Comparison of ENCODE assay signal across 2 cellular contexts in the genomic region with DNA sequence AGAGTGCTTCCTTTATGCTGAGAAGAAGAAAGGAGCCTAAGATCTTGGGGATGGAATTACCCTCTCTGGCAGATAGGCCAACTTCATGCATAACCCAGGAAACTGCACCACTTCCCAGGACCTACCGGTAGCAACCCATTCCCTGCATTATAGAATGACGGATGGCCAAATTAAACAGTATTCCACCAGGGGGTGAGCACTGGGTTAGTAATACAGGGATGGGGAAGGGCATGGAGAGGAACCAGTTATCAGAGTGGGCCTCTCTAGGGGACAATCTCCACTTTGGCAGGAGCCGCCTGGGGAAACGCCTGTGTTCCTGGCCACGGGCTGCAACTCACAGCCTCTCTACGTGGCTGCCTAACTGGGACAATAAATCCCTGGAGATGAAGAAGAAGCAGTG.
TF ChIP-seq lines count a peak whose summit lies in the region.

No MANE protein-coding gene starts in this region.

TF ChIP-seq in HEK293, 187 proteins besides CTCF, POLR2A, EP300 and RAD21 (continues in another document):
- TF ChIP-seq, protein P1, sequence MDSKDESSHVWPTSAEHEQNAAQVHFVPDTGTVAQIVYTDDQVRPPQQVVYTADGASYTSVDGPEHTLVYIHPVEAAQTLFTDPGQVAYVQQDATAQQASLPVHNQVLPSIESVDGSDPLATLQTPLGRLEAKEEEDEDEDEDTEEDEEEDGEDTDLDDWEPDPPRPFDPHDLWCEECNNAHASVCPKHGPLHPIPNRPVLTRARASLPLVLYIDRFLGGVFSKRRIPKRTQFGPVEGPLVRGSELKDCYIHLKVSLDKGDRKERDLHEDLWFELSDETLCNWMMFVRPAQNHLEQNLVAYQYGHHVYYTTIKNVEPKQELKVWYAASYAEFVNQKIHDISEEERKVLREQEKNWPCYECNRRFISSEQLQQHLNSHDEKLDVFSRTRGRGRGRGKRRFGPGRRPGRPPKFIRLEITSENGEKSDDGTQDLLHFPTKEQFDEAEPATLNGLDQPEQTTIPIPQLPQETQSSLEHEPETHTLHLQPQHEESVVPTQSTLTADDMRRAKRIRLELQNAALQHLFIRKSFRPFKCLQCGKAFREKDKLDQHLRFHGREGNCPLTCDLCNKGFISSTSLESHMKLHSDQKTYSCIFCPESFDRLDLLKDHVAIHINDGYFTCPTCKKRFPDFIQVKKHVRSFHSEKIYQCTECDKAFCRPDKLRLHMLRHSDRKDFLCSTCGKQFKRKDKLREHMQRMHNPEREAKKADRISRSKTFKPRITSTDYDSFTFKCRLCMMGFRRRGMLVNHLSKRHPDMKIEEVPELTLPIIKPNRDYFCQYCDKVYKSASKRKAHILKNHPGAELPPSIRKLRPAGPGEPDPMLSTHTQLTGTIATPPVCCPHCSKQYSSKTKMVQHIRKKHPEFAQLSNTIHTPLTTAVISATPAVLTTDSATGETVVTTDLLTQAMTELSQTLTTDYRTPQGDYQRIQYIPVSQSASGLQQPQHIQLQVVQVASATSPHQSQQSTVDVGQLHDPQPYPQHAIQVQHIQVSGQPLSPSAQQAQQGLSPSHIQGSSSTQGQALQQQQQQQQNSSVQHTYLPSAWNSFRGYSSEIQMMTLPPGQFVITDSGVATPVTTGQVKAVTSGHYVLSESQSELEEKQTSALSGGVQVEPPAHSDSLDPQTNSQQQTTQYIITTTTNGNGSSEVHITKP (tag by site-specific recombination; IDR thresholded peaks at IDR 0.05) = no peak
- TF ChIP-seq ZNF335 (tag by site-specific recombination; conservative IDR thresholded peaks at IDR 0.05) (peak; percentile 45; the same call in 1 of the 2 replicates), ZNF623 (tag by site-specific recombination; IDR thresholded peaks at IDR 0.05) (no peak), ZNF274 (IDR thresholded peaks at IDR 0.05; ENCODE audit: low read length) (no peak), ZNF274 (tag by site-specific recombination; IDR thresholded peaks at IDR 0.05; ENCODE audit: borderline replicate concordance) (no peak), GLIS1 (tag by site-specific recombination; IDR thresholded peaks at IDR 0.05) (peak; percentile 40; the same call in 1 of the 2 replicates), ZNF596 (tag by site-specific recombination; IDR thresholded peaks at IDR 0.05) (no peak), SALL2 (tag by site-specific recombination; IDR thresholded peaks at IDR 0.05; ENCODE audit: borderline replicate concordance) (no peak), ZNF2 (tag by site-specific recombination; IDR thresholded peaks at IDR 0.05) (no peak), ZBTB20 (tag by site-specific recombination; IDR thresholded peaks at IDR 0.05) (peak; percentile 51; the same call in 1 of the 2 replicates), ZNF530 (tag by site-specific recombination; IDR thresholded peaks at IDR 0.05; ENCODE audit: low read depth) (no peak)
- TF ChIP-seq, protein P2, sequence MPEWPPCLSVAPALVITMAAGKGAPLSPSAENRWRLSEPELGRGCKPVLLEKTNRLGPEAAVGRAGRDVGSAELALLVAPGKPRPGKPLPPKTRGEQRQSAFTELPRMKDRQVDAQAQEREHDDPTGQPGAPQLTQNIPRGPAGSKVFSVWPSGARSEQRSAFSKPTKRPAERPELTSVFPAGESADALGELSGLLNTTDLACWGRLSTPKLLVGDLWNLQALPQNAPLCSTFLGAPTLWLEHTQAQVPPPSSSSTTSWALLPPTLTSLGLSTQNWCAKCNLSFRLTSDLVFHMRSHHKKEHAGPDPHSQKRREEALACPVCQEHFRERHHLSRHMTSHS (tag by site-specific recombination; IDR thresholded peaks at IDR 0.05) = no peak
- TF ChIP-seq, protein P3, sequence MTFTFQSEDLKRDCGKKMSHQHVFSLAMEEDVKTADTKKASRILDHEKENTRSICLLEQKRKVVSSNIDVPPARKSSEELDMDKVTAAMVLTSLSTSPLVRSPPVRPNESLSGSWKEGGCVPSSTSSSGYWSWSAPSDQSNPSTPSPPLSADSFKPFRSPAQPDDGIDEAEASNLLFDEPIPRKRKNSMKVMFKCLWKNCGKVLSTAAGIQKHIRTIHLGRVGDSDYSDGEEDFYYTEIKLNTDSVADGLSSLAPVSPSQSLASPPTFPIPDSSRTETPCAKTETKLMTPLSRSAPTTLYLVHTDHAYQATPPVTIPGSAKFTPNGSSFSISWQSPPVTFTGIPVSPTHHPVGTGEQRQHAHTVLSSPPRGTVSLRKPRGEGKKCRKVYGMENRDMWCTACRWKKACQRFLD (tag by site-specific recombination; IDR thresholded peaks at IDR 0.05) = no peak
- TF ChIP-seq, protein P4, sequence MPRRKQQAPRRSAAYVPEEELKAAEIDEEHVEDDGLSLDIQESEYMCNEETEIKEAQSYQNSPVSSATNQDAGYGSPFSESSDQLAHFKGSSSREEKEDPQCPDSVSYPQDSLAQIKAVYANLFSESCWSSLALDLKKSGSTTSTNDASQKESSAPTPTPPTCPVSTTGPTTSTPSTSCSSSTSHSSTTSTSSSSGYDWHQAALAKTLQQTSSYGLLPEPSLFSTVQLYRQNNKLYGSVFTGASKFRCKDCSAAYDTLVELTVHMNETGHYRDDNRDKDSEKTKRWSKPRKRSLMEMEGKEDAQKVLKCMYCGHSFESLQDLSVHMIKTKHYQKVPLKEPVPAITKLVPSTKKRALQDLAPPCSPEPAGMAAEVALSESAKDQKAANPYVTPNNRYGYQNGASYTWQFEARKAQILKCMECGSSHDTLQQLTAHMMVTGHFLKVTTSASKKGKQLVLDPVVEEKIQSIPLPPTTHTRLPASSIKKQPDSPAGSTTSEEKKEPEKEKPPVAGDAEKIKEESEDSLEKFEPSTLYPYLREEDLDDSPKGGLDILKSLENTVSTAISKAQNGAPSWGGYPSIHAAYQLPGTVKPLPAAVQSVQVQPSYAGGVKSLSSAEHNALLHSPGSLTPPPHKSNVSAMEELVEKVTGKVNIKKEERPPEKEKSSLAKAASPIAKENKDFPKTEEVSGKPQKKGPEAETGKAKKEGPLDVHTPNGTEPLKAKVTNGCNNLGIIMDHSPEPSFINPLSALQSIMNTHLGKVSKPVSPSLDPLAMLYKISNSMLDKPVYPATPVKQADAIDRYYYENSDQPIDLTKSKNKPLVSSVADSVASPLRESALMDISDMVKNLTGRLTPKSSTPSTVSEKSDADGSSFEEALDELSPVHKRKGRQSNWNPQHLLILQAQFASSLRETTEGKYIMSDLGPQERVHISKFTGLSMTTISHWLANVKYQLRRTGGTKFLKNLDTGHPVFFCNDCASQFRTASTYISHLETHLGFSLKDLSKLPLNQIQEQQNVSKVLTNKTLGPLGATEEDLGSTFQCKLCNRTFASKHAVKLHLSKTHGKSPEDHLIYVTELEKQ (tag by site-specific recombination; IDR thresholded peaks at IDR 0.05; ENCODE audit: borderline replicate concordance) = no peak
- TF ChIP-seq, protein P5, sequence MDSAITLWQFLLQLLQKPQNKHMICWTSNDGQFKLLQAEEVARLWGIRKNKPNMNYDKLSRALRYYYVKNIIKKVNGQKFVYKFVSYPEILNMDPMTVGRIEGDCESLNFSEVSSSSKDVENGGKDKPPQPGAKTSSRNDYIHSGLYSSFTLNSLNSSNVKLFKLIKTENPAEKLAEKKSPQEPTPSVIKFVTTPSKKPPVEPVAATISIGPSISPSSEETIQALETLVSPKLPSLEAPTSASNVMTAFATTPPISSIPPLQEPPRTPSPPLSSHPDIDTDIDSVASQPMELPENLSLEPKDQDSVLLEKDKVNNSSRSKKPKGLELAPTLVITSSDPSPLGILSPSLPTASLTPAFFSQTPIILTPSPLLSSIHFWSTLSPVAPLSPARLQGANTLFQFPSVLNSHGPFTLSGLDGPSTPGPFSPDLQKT (IDR thresholded peaks at IDR 0.05; ENCODE audit: borderline replicate concordance, low read depth, low read length) = no peak

TF ChIP-seq in GM12878, 131 proteins besides CTCF, POLR2A, EP300 and RAD21:
- TF ChIP-seq FOS (IDR thresholded peaks at IDR 0.05; ENCODE audit: borderline replicate concordance, extremely low read depth, insufficient read length) = no peak
- TF ChIP-seq IKZF1 (conservative IDR thresholded peaks at IDR 0.05) = 0 out of 2 replicates have a peak, but pooled peaks have one; percentile 15
